In the genomic region with DNA sequence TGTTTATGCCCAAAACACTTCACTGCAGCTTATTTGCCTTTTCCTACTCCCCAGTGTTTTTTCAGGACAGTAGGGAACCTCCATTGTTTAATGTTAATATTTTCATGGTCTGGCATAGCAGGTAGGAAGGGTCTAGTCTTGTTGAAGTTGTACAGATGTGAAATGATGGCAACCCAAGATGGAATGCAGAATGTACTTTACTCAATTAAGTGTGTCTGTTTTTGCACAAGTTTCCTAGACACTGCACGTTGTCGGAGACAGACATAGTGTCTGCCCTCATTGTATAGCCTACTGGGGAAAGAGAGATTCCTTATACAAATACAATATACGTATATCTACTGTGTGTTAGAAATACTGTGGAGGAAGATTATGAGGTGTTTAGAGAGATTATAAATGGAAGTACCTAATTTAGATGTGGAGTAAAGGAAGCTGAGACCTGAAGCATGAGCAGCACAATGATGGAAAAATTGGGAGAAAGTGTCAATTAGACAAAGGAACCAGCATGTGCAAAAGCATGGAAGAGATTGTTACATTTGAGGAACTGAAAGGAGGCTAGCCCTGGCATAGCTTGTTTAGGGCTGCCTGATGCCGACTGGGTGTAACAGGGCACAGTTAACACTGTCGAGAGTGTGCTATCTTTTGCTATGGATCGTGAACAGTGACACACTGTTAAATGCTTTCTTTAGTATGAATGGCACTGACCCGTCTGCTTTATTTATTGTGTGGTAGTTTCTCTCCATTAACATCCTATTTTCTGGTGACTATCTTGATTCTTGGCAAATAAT, we compare ENCODE assay signal across 13 cellular contexts. TPM values are rescaled to one million over a fixed set of nuclear protein-coding genes. Genes with fewer than 3 reads are reported as not detected.
DNase-seq lines count a peak whose midpoint lies in the region; ATAC-seq, FAIRE-seq and TF ChIP-seq lines count a peak whose summit lies in the region.
"Had no signal": no experiment of that assay in that cellular context is flagged by ENCODE, and none has a peak within 500 bp of the region (broad histone marks: within the 10 kb centered on the region; RNA-seq: fewer than 3 reads in every experiment).

No MANE protein-coding gene starts in this region.

- no CpG with 5 or more reads among the region's 7 CpGs for WGBS in H9 (ENCODE audit: extremely low coverage, insufficient read length, low lambda C conversion rate)

- no peak overlapping the region for H3K23ac ChIP-seq in H9 (ENCODE audit: insufficient read length, low read depth, low read length)

- H2BK12ac ChIP-seq in H9 (ENCODE audit: insufficient read length, low read depth, low read length): no peak overlapping the region

- no peaks in the 10 kb centered on the region for H3K4me1 Mint-ChIP-seq in H9

- H4K8ac ChIP-seq in H9 (replicated peaks; ENCODE audit: insufficient read length, low read depth, low read length): no peak overlapping the region

- no peak overlapping the region for H2BK120ac ChIP-seq in H9 (ENCODE audit: low read depth, low read length, poor library complexity, severe bottlenecking)

- peak; percentile 47 for ATAC-seq in HG03103 (IDR thresholded peaks at IDR 0.05; ENCODE audit: low read depth, unreplicated experiment)
- no peak for ATAC-seq in HG03159 (IDR thresholded peaks at IDR 0.05; ENCODE audit: unreplicated experiment)

- intact Hi-C loops in OCI-LY7 (cut with micrococcal nuclease; ENCODE audit: unreplicated experiment): no loop called here

- H3K36me3 Mint-ChIP-seq in H9 (ENCODE audit: insufficient read depth in 1 of 3, low read depth in 3 of 3): no peaks in the 10 kb centered on the region

- H3K4me3 ChIP-seq in parathyroid adenoma (ENCODE audit: low read depth, low read length): no peak overlapping the region
- H3K4me3 ChIP-seq in OCI-LY7 (ENCODE audit: low read depth, low read length, poor library complexity, severe bottlenecking): no peak overlapping the region
- H3K4me3 ChIP-seq: BLaER1, thyroid gland had no signal

- no peaks in the 10 kb centered on the region for H3K27me3 ChIP-seq in parathyroid adenoma (ENCODE audit: control insufficient read depth, insufficient read depth, low read length)
- no peaks in the 10 kb centered on the region for H3K27me3 ChIP-seq in H9 (ENCODE audit: insufficient read depth, low read length)
- H3K27me3 ChIP-seq: BLaER1, thyroid gland had no signal

- H3K27ac Mint-ChIP-seq in H9: no peak overlapping the region

- H2AK5ac ChIP-seq in H9 (ENCODE audit: insufficient read length, low read length): no peak overlapping the region

- H4K91ac ChIP-seq in H9 (ENCODE audit: insufficient read length, low read depth, low read length): no peak overlapping the region

- no peaks in the 10 kb centered on the region for H3K9me2 ChIP-seq in OCI-LY7 (ENCODE audit: insufficient read depth, low read length)

- H3K9me3 ChIP-seq in parathyroid adenoma (ENCODE audit: control insufficient read depth, low read length): no peaks in the 10 kb centered on the region
- H3K9me3 ChIP-seq in H9 (ENCODE audit: control insufficient read depth, low read depth, low read length): no peaks in the 10 kb centered on the region
- no peaks in the 10 kb centered on the region for H3K9me3 ChIP-seq in OCI-LY7 (ENCODE audit: low read length)
- H3K9me3 ChIP-seq: BLaER1, thyroid gland had no signal

- H3K27ac ChIP-seq in angular gyrus (ENCODE audit: low read depth, low read length): peak overlapping the region; percentile 23
- H3K27ac ChIP-seq in parathyroid adenoma: no peak overlapping the region
- no peak overlapping the region for H3K27ac ChIP-seq in H9 (ENCODE audit: insufficient read length, low read depth, low read length)
- no peak overlapping the region for H3K27ac ChIP-seq in OCI-LY7 (ENCODE audit: low read depth, low read length, poor library complexity, severe bottlenecking)
- H3K27ac ChIP-seq: BLaER1 had no signal

- no peak overlapping the region for H3K4ac ChIP-seq in H9 (ENCODE audit: low read depth, low read length)

- CTCF ChIA-PET in OCI-LY7 (lab: Charles Lee; ENCODE audit: unreplicated experiment): no interaction called here

- H2BK5ac ChIP-seq in H9 (ENCODE audit: insufficient read length, low read length): no peak overlapping the region

- no peak overlapping the region for H3K56ac ChIP-seq in H9 (ENCODE audit: insufficient read length, low read depth, low read length)

- H3K9ac ChIP-seq in parathyroid adenoma (no peak overlapping the region), H9 (ENCODE audit: extremely low read depth, insufficient read length, low read length) (no peak overlapping the region)
- H3K9ac ChIP-seq: BLaER1 had no signal

- H3K4me1 ChIP-seq in parathyroid adenoma: peaks cover 5% of the 10 kb centered on the region
- H3K4me1 ChIP-seq in H9 (ENCODE audit: insufficient read depth, low read length): no peaks in the 10 kb centered on the region
- H3K4me1 ChIP-seq in OCI-LY7 (ENCODE audit: insufficient read depth, low read length, poor library complexity, severe bottlenecking): no peaks in the 10 kb centered on the region
- H3K4me1 ChIP-seq: BLaER1 had no signal

- H3K9me3 Mint-ChIP-seq in H9: no peaks in the 10 kb centered on the region
- H3K9me3 Mint-ChIP-seq: immature natural killer cell had no signal

- DNase-seq in GM18507 (ENCODE audit: extremely low spot score, insufficient read length, low read depth): no peak
- DNase-seq in H9: no peak
- no peak for DNase-seq in GM10266 (ENCODE audit: extremely low spot score)
- no peak for DNase-seq in OCI-LY7 (ENCODE audit: low spot score)
- DNase-seq: immature natural killer cell; NCI-H526; stimulated activated CD4-positive, alpha-beta T cell treated with anti-CD3 and anti-CD28 coated beads, Interleukin-2, amount 100 ng/mL, for 48 hours; thyroid gland had no signal

- H2AFZ ChIP-seq in parathyroid adenoma (no peak overlapping the region), H9 (ENCODE audit: low read length) (no peak overlapping the region), OCI-LY7 (ENCODE audit: low read length) (no peak overlapping the region)

- H3K36me3 ChIP-seq in parathyroid adenoma (ENCODE audit: control insufficient read depth, insufficient read depth, low read length): no peaks in the 10 kb centered on the region
- peaks cover 32% of the 10 kb centered on the region; the same call in 1 of the 2 replicates for H3K36me3 ChIP-seq in OCI-LY7 (ENCODE audit: insufficient read depth, low read length)
- H3K36me3 ChIP-seq: BLaER1, thyroid gland had no signal

- H4K20me1 ChIP-seq in H9 (ENCODE audit: control insufficient read depth, insufficient read depth, insufficient read length) (no peaks in the 10 kb centered on the region), OCI-LY7 (ENCODE audit: insufficient read depth, low read length) (no peaks in the 10 kb centered on the region)
- H4K20me1 ChIP-seq: BLaER1 had no signal

- no TSS peak for BruUV-seq in OCI-LY7 (replicated peaks; lab: Mats Ljungman, UMichigan)

- no peak overlapping the region for H3T11ph ChIP-seq in H9 (ENCODE audit: low read length)

- no peaks in the 10 kb centered on the region for H3K79me2 ChIP-seq in parathyroid adenoma
- no peaks in the 10 kb centered on the region for H3K79me2 ChIP-seq in H9 (ENCODE audit: insufficient read depth, low read length)
- H3K79me2 ChIP-seq in OCI-LY7 (ENCODE audit: insufficient read depth, low read depth, low read length): no peaks in the 10 kb centered on the region

- H3K23me2 ChIP-seq in H9 (ENCODE audit: insufficient read length, low read depth, low read length, poor library complexity, severe bottlenecking): no peaks in the 10 kb centered on the region

- H3K27me3 Mint-ChIP-seq in H9 (ENCODE audit: low read depth): no peaks in the 10 kb centered on the region

- peak; percentile 56 for FAIRE-seq in GM18507 (lab: Jason Lieb, UNC)

- no peak overlapping the region for H3K4me3 Mint-ChIP-seq in H9
- H3K4me3 Mint-ChIP-seq: immature natural killer cell had no signal

- no peak overlapping the region for H2BK15ac ChIP-seq in H9 (ENCODE audit: low read depth, low read length)

- no peak overlapping the region for H3K18ac ChIP-seq in H9 (ENCODE audit: insufficient read length, low read depth, low read length)

- TF ChIP-seq CTCF in parathyroid adenoma (IDR thresholded peaks at IDR 0.05): no peak
- no peak for TF ChIP-seq CTCF in H9 (conservative IDR thresholded peaks at IDR 0.05)
- TF ChIP-seq CTCF in GM10266 (IDR thresholded peaks at IDR 0.05; ENCODE audit: control insufficient read depth, insufficient read depth, low read depth, missing control alignments): no peak
- no peak for TF ChIP-seq CTCF in OCI-LY7 (conservative IDR thresholded peaks at IDR 0.05; ENCODE audit: low read length)

- no peaks in the 10 kb centered on the region for H3K79me1 ChIP-seq in H9 (ENCODE audit: insufficient read depth, low read depth, low read length, poor library complexity, severe bottlenecking)

- no peak overlapping the region for H3K14ac ChIP-seq in H9 (ENCODE audit: insufficient read depth, low read length)

- no peak overlapping the region for H2BK20ac ChIP-seq in H9 (ENCODE audit: low read depth, low read length, poor library complexity, severe bottlenecking)

- peak overlapping the region; percentile 4 for H3K4me2 ChIP-seq in parathyroid adenoma (ENCODE audit: low read length)
- no peak overlapping the region for H3K4me2 ChIP-seq in H9 (ENCODE audit: insufficient read depth, insufficient read length, low read length)
- no peak overlapping the region for H3K4me2 ChIP-seq in OCI-LY7 (ENCODE audit: low read length)
- H3K4me2 ChIP-seq: BLaER1 had no signal

- POLR2A ChIA-PET in OCI-LY7 (lab: Charles Lee): interaction anchor here (1.0 to 1.1 kb wide), 2 partner anchors 10 to 17 kb away, joined by 4 read pairs; no protein-coding TSS in a partner anchor

- H4K5ac ChIP-seq in H9 (ENCODE audit: insufficient read length, low read depth, low read length): no peak overlapping the region

RNA-seq across cellular contexts. Expression of gene CPEB2, which starts 18.4 kb away (rescaled TPM):
- 1.6 and 1.8 TPM in 2 replicates for total RNA-seq in H9 (2021)
- total RNA-seq in OCI-LY7 (2014; rRNA removed; shearing (Covaris generic)): 2.2 and 2.3 TPM in 2 replicates
- total RNA-seq in OCI-LY7 (2022): 6.6 and 8.8 TPM in 2 replicates
